ENCODE assay signal across 2 cellular contexts in genomic region chr21:22377795-22378194, GRCh38.
DNase-seq lines count a peak whose midpoint lies in the region; ATAC-seq and TF ChIP-seq lines count a peak whose summit lies in the region.
"Not testable (repeated sequence)": the region's sequence is repeated elsewhere in the genome, so short reads cannot be mapped to it uniquely, and the experiment has no call there.

No MANE protein-coding gene starts in this region.

- H3K4me1 ChIP-seq in esophagus muscularis mucosa = not testable (repeated sequence)

- not testable (repeated sequence) for TF ChIP-seq EP300 in esophagus muscularis mucosa (IDR thresholded peaks at IDR 0.05)

- DNase-seq in esophagus muscularis mucosa (ENCODE audit: extremely low spot score) = peak; percentile 87
- peak; percentile 56 for DNase-seq in natural killer cell treated with Interleukin-12 subunit alpha and Interleukin-12 subunit beta and Interleukin-15 and Interleukin-18, amount 100 ng/mL, for 72 hours (ENCODE audit: low spot score)

- not testable (repeated sequence) for H3K36me3 Mint-ChIP-seq in natural killer cell treated with Interleukin-12 subunit alpha and Interleukin-12 subunit beta and Interleukin-15 and Interleukin-18, amount 100 ng/mL, for 72 hours

- not testable (repeated sequence) for H3K9me3 ChIP-seq in esophagus muscularis mucosa

- not testable (repeated sequence) for H3K36me3 ChIP-seq in esophagus muscularis mucosa

- intact Hi-C loops in esophagus muscularis mucosa (cut with DNase I) = not testable (repeated sequence)

- not testable (repeated sequence) for H3K9me3 Mint-ChIP-seq in natural killer cell treated with Interleukin-12 subunit alpha and Interleukin-12 subunit beta and Interleukin-15 and Interleukin-18, amount 100 ng/mL, for 72 hours

- not testable (repeated sequence) for H3K4me3 Mint-ChIP-seq in natural killer cell treated with Interleukin-12 subunit alpha and Interleukin-12 subunit beta and Interleukin-15 and Interleukin-18, amount 100 ng/mL, for 72 hours

- H3K27ac ChIP-seq in esophagus muscularis mucosa (replicated peaks in 1 of 4) = not testable (repeated sequence)

- WGBS in esophagus muscularis mucosa = 92% methylated on average over 3 of the region's 3 CpGs

- H3K4me3 ChIP-seq in esophagus muscularis mucosa = not testable (repeated sequence)

- TF ChIP-seq CTCF in esophagus muscularis mucosa (IDR thresholded peaks at IDR 0.05) = not testable (repeated sequence)

- H3K27ac Mint-ChIP-seq in natural killer cell treated with Interleukin-12 subunit alpha and Interleukin-12 subunit beta and Interleukin-15 and Interleukin-18, amount 100 ng/mL, for 72 hours = not testable (repeated sequence)

- not testable (repeated sequence) for H3K27me3 Mint-ChIP-seq in natural killer cell treated with Interleukin-12 subunit alpha and Interleukin-12 subunit beta and Interleukin-15 and Interleukin-18, amount 100 ng/mL, for 72 hours

- H3K27me3 ChIP-seq in esophagus muscularis mucosa = not testable (repeated sequence)

- H3K4me1 Mint-ChIP-seq in natural killer cell treated with Interleukin-12 subunit alpha and Interleukin-12 subunit beta and Interleukin-15 and Interleukin-18, amount 100 ng/mL, for 72 hours (ENCODE audit: low read depth in 2 of 2) = not testable (repeated sequence)

- TF ChIP-seq POLR2A in esophagus muscularis mucosa (IDR thresholded peaks at IDR 0.05; ENCODE audit: low read depth) = not testable (repeated sequence)

- not testable (repeated sequence) for ATAC-seq in natural killer cell treated with Interleukin-12 subunit alpha and Interleukin-12 subunit beta and Interleukin-15 and Interleukin-18, amount 100 ng/mL, for 72 hours
